ENCODE assay signal across 8 cellular contexts in the genomic region with DNA sequence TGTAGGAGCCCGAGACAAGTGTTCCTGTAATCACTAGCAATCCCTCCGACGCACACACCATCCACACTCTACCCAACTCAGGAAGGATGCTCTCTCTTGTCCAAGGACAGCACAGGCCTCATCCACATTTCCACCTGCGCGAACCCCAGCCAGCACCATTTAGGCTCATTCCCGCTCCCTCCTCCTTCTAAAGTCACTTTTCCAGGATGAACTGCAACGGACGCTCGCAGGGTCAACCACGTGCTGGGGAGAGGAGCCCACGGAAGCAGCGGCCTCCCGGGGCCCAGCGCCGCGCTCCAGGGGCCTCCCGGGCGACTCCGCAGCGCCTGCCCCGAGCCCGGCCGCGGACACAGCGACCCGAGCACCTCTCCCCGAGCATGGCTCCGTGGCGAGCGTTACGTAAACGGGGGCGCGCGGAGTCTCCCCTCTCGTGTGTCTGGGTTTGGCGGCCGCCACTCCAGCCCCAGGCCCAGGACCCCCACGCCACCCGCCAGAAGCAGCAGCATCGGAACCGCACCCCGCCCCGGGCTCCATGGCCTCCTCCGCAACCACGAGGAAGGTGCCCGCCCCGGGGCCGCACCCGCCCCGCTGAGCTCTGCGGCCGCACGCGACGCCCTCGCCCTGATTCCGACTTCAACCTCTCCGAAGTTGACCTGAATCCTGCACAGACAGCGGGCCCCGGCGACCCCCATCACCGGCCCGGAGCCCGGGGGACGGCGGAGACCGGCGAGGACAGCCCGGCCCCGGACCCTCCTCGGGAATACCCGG. TPM values are rescaled to one million over a fixed set of nuclear protein-coding genes. Genes with fewer than 3 reads are reported as not detected.
DNase-seq lines count a peak whose midpoint lies in the region; ATAC-seq and TF ChIP-seq lines count a peak whose summit lies in the region.

No MANE protein-coding gene starts in this region.

- peaks cover 16% of the 10 kb centered on the region for H3F3A ChIP-seq in GM23248 (ENCODE audit: insufficient read depth)
- no peaks in the 10 kb centered on the region for H3F3A ChIP-seq in Loucy (ENCODE audit: low read depth)

- peaks cover 10% of the 10 kb centered on the region for H3K36me3 ChIP-seq in GM06990 (ENCODE audit: control insufficient read depth, insufficient read depth, low read length)
- peaks cover 23% of the 10 kb centered on the region for H3K36me3 ChIP-seq in GM23248 (ENCODE audit: low read depth)
- peaks cover 28% of the 10 kb centered on the region; the same call in 1 of the 2 replicates for H3K36me3 ChIP-seq in Loucy (ENCODE audit: insufficient read depth, low read length)

- peak overlapping the region; percentile 90 for H3K4me2 ChIP-seq in GM23248 (ENCODE audit: unreplicated experiment)
- peak overlapping the region; percentile 98 for H3K4me2 ChIP-seq in Loucy (ENCODE audit: low read depth, low read length, poor library complexity, severe bottlenecking)

- H3K9me2 ChIP-seq in GM23248 (ENCODE audit: insufficient read depth) = no peaks in the 10 kb centered on the region
- no peaks in the 10 kb centered on the region for H3K9me2 ChIP-seq in Loucy (replicated peaks; ENCODE audit: low read depth, low read length)

- peak overlapping the region; percentile 96 for H3K27ac ChIP-seq in GM23248

- H3K4me3 ChIP-seq in GM06990 (replicated peaks; ENCODE audit: low read depth, low read length) = peak overlapping the region; percentile 94
- peak overlapping the region; percentile 85 for H3K4me3 ChIP-seq in GM23248
- H3K4me3 ChIP-seq in Loucy (ENCODE audit: low read length, poor library complexity, severe bottlenecking) = peak overlapping the region; percentile 90

- H3K4me3 Mint-ChIP-seq in activated CD4-positive, alpha-beta memory T cell treated with anti-CD3 and anti-CD28 coated beads, Interleukin-2, amount 10 ng/mL, durations not matched to agents 7 days and 5 days = peak overlapping the region; percentile 94
- peak overlapping the region; percentile 87 to 92 for H3K4me3 Mint-ChIP-seq in effector memory CD8-positive, alpha-beta T cell
- peak overlapping the region; percentile 77 for H3K4me3 Mint-ChIP-seq in mesothelial cell of epicardium
- H3K4me3 Mint-ChIP-seq in stimulated activated naive CD8-positive, alpha-beta T cell treated with anti-CD3 and anti-CD28 coated beads, Interleukin-15, amount 100 ng/mL, for 72 hours = peak overlapping the region; percentile 77 to 95

- TF ChIP-seq CTCF in GM06990 (IDR thresholded peaks at IDR 0.05; ENCODE audit: insufficient read depth, low read length, poor library complexity, severe bottlenecking) (no peak), Loucy (conservative IDR thresholded peaks at IDR 0.05; ENCODE audit: low read length) (no peak), mesothelial cell of epicardium (IDR thresholded peaks at IDR 0.05; ENCODE audit: unreplicated experiment) (no peak)

- peaks cover 55% of the 10 kb centered on the region for H3K4me1 Mint-ChIP-seq in activated CD4-positive, alpha-beta memory T cell treated with anti-CD3 and anti-CD28 coated beads, Interleukin-2, amount 10 ng/mL, durations not matched to agents 7 days and 5 days
- peaks cover 38 to 46% of the 10 kb centered on the region in 2 donors for H3K4me1 Mint-ChIP-seq in effector memory CD8-positive, alpha-beta T cell (ENCODE audit: low read depth in 2 of 2)
- H3K4me1 Mint-ChIP-seq in mesothelial cell of epicardium = peaks cover 20% of the 10 kb centered on the region
- H3K4me1 Mint-ChIP-seq in stimulated activated naive CD8-positive, alpha-beta T cell treated with anti-CD3 and anti-CD28 coated beads, Interleukin-15, amount 100 ng/mL, for 72 hours = peaks cover 47% of the 10 kb centered on the region

- peaks cover 43% of the 10 kb centered on the region for H3K36me3 Mint-ChIP-seq in activated CD4-positive, alpha-beta memory T cell treated with anti-CD3 and anti-CD28 coated beads, Interleukin-2, amount 10 ng/mL, durations not matched to agents 7 days and 5 days (ENCODE audit: low read depth)
- H3K36me3 Mint-ChIP-seq in effector memory CD8-positive, alpha-beta T cell (ENCODE audit: insufficient read depth) = peaks cover 68% of the 10 kb centered on the region
- H3K36me3 Mint-ChIP-seq in mesothelial cell of epicardium = peaks cover 18% of the 10 kb centered on the region

- peak; percentile 44 for ATAC-seq in effector memory CD8-positive, alpha-beta T cell (replicated peaks)
- peak; percentile 43 for ATAC-seq in stimulated activated naive CD8-positive, alpha-beta T cell treated with anti-CD3 and anti-CD28 coated beads, Interleukin-15, amount 100 ng/mL, for 72 hours

- DNase-seq in GM06990 (ENCODE audit: extremely low read depth, insufficient read length) (peak; percentile 70), GM23248 (peak; percentile 83), mesothelial cell of epicardium (ENCODE audit: low spot score in 2 of 2, unreplicated experiment in 2 of 2) (no peak), NCI-H2196 treated with DMSO at 0.1 percent for 48 hours (lab: John Stamatoyannopoulos, UW; ENCODE audit: unreplicated experiment) (no peak)
- DNase-seq in activated CD4-positive, alpha-beta memory T cell treated with anti-CD3 and anti-CD28 coated beads, Interleukin-2, amount 10 ng/mL, durations not matched to agents 7 days and 5 days = peak; percentile 64
- DNase-seq in effector memory CD8-positive, alpha-beta T cell = peak; percentile 60 to 67 (median 66)
- peak; percentile 60 to 65 for DNase-seq in stimulated activated naive CD8-positive, alpha-beta T cell treated with anti-CD3 and anti-CD28 coated beads, Interleukin-15, amount 100 ng/mL, for 72 hours

- peak overlapping the region; percentile 98 for H3K9ac ChIP-seq in GM23248
- H3K9ac ChIP-seq in Loucy (ENCODE audit: low read depth, low read length, poor library complexity, severe bottlenecking) = peak overlapping the region; percentile 90

- H3K27ac Mint-ChIP-seq in activated CD4-positive, alpha-beta memory T cell treated with anti-CD3 and anti-CD28 coated beads, Interleukin-2, amount 10 ng/mL, durations not matched to agents 7 days and 5 days = peak overlapping the region; percentile 94
- peak overlapping the region; percentile 95 to 98 for H3K27ac Mint-ChIP-seq in effector memory CD8-positive, alpha-beta T cell
- H3K27ac Mint-ChIP-seq in mesothelial cell of epicardium = peak overlapping the region; percentile 95
- H3K27ac Mint-ChIP-seq in stimulated activated naive CD8-positive, alpha-beta T cell treated with anti-CD3 and anti-CD28 coated beads, Interleukin-15, amount 100 ng/mL, for 72 hours = peak overlapping the region; percentile 79 to 99

- H3K27me3 Mint-ChIP-seq in activated CD4-positive, alpha-beta memory T cell treated with anti-CD3 and anti-CD28 coated beads, Interleukin-2, amount 10 ng/mL, durations not matched to agents 7 days and 5 days = no peaks in the 10 kb centered on the region
- H3K27me3 Mint-ChIP-seq in effector memory CD8-positive, alpha-beta T cell = no peaks in the 10 kb centered on the region
- H3K27me3 Mint-ChIP-seq in mesothelial cell of epicardium (ENCODE audit: low read depth) = no peaks in the 10 kb centered on the region
- no peaks in the 10 kb centered on the region for H3K27me3 Mint-ChIP-seq in stimulated activated naive CD8-positive, alpha-beta T cell treated with anti-CD3 and anti-CD28 coated beads, Interleukin-15, amount 100 ng/mL, for 72 hours

- H3K79me2 ChIP-seq in GM23248 (ENCODE audit: insufficient read depth) (peaks cover 52% of the 10 kb centered on the region), Loucy (ENCODE audit: insufficient read depth, low read length) (peaks cover 63% of the 10 kb centered on the region)

- H4K20me1 ChIP-seq in GM23248 (ENCODE audit: insufficient read depth) (no peaks in the 10 kb centered on the region; the same call in 1 of the 2 replicates), Loucy (ENCODE audit: insufficient read depth, low read length, poor library complexity, severe bottlenecking) (peaks cover 30% of the 10 kb centered on the region)

- POLR2A ChIA-PET in activated CD4-positive, alpha-beta memory T cell treated with anti-CD3 and anti-CD28 coated beads, Interleukin-2, amount 10 ng/mL, durations not matched to agents 7 days and 5 days (lab: Charles Lee) = interaction anchor here (0.8 to 2.5 kb wide), 11 partner anchors 9 to 63 kb away, joined by 3 to 20 read pairs (median 4); no protein-coding TSS in a partner anchor

- 1% methylated on average over 48 to 64 of the region's 73 CpGs for WGBS in GM23248 (ENCODE audit: low coverage in 1 of 2, low lambda C conversion rate in 2 of 2, missing lambda C conversion rate in 2 of 2), 2 experiments

- CTCF ChIA-PET in activated CD4-positive, alpha-beta memory T cell treated with anti-CD3 and anti-CD28 coated beads, Interleukin-2, amount 10 ng/mL, durations not matched to agents 7 days and 5 days (lab: Charles Lee) = no interaction called here

- H3K27me3 ChIP-seq in GM06990 (replicated peaks; ENCODE audit: control insufficient read depth, insufficient read depth, low read length) (no peaks in the 10 kb centered on the region), GM23248 (replicated peaks; ENCODE audit: insufficient read depth) (no peaks in the 10 kb centered on the region), Loucy (ENCODE audit: insufficient read depth, low read length, poor library complexity, severe bottlenecking) (no peaks in the 10 kb centered on the region)

- no peaks in the 10 kb centered on the region for H3K9me3 Mint-ChIP-seq in activated CD4-positive, alpha-beta memory T cell treated with anti-CD3 and anti-CD28 coated beads, Interleukin-2, amount 10 ng/mL, durations not matched to agents 7 days and 5 days
- H3K9me3 Mint-ChIP-seq in effector memory CD8-positive, alpha-beta T cell = no peaks in the 10 kb centered on the region
- H3K9me3 Mint-ChIP-seq in mesothelial cell of epicardium = no peaks in the 10 kb centered on the region
- no peaks in the 10 kb centered on the region for H3K9me3 Mint-ChIP-seq in stimulated activated naive CD8-positive, alpha-beta T cell treated with anti-CD3 and anti-CD28 coated beads, Interleukin-15, amount 100 ng/mL, for 72 hours

- peak overlapping the region; percentile 19; the same call in 1 of the 2 replicates for H2AFZ ChIP-seq in GM23248
- H2AFZ ChIP-seq in Loucy (ENCODE audit: low read length) = peak overlapping the region; percentile 16; the same call in 1 of the 2 replicates

- peaks cover 20% of the 10 kb centered on the region for H3K4me1 ChIP-seq in GM23248 (ENCODE audit: insufficient read depth)
- peaks cover 44% of the 10 kb centered on the region for H3K4me1 ChIP-seq in Loucy (ENCODE audit: insufficient read depth, low read length, poor library complexity, severe bottlenecking)

- H3K9me3 ChIP-seq in GM23248 (ENCODE audit: low read depth) (no peaks in the 10 kb centered on the region), Loucy (ENCODE audit: insufficient read depth, low read depth, low read length) (no peaks in the 10 kb centered on the region)

- in situ Hi-C loops in GM23248 (cut with MboI) = no loop called here

RNA-seq across cellular contexts. Expression of a gene that starts 0.7 kb away (rescaled TPM):
- 30.2 and 35.5 TPM in 2 replicates for total RNA-seq in GM23248 (2014; rRNA removed; shearing (Covaris generic))
- polyA plus RNA-seq in GM23248 (2016; fragmentation: Nextera tagmentation; extraction: Ambion mirVana) = 19.9 and 22.3 TPM in 2 replicates
- 10 to 100 TPM; 95.4 to 96.8 TPM for total RNA-seq in activated CD4-positive, alpha-beta memory T cell treated with anti-CD3 and anti-CD28 coated beads, Interleukin-2, amount 10 ng/mL, durations not matched to agents 7 days and 5 days
- 62.0 to 63.0 TPM (median 62.5 TPM) in 3 replicates for total RNA-seq in mesothelial cell of epicardium

RNA-seq across cellular contexts. Expression of a gene that starts 57.9 kb away (rescaled TPM):
- total RNA-seq in GM23248 (2014; rRNA removed; shearing (Covaris generic)) = 10.4 and 16.8 TPM in 2 replicates
- polyA plus RNA-seq in GM23248 (2016; fragmentation: Nextera tagmentation; extraction: Ambion mirVana) = 11.7 TPM in 2 replicates
- 100 to 1,000 TPM; 288 to 309 TPM for total RNA-seq in activated CD4-positive, alpha-beta memory T cell treated with anti-CD3 and anti-CD28 coated beads, Interleukin-2, amount 10 ng/mL, durations not matched to agents 7 days and 5 days
- 40.3 to 44.3 TPM (median 42.8 TPM) in 3 replicates for total RNA-seq in mesothelial cell of epicardium

Comparison
In these comparisons a context has a peak if more than half of its experiments do, and no peak if none do; other contexts are left out.
1. DNase-seq: peak in GM06990 (single experiment), GM23248 (single experiment), activated CD4-positive, alpha-beta memory T cell treated with anti-CD3 and anti-CD28 coated beads, Interleukin-2, amount 10 ng/mL, durations not matched to agents 7 days and 5 days (single experiment), effector memory CD8-positive, alpha-beta T cell (3 of 3) and stimulated activated naive CD8-positive, alpha-beta T cell treated with anti-CD3 and anti-CD28 coated beads, Interleukin-15, amount 100 ng/mL, for 72 hours (2 of 2); none in mesothelial cell of epicardium (0 of 2) and NCI-H2196 treated with DMSO at 0.1 percent for 48 hours (single experiment).
2. Peak in every context shown above with its lines, with median percentiles within 50 percentile points of each other: H3K4me3 ChIP-seq, H3K27ac Mint-ChIP-seq and H3K4me3 Mint-ChIP-seq.